In the genomic region with DNA sequence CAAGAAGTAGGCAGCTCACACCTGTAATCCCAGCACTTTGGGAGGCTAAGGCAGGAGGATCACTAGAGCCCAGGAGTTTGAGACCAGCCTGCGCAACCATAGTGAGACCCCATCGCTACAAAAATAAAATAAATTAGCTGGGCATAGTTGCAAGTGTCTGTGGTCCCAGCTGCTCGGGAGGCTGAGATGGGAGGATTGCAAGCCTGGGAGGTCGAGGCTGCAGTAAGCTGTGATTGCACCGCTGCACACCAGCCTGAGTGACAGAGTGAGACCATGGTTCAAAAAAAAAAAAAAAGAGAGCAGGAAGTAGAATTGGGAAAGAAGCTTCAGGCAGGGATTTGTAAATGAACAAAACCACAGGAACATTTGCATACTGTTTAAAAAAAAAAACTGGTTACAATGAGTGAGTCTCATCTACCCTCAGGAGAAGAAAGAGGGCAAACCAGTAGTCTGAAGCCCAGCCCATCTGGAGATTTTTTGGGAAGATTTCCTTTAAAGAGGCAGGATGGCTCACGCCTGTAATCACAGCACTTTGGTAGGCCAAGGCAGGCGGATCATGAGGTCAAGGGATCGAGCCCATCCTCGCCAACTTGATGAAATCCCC, we compare ENCODE assay signal across 1 cellular context.
TF ChIP-seq lines count a peak whose summit lies in the region.

No MANE protein-coding gene starts in this region.

TF ChIP-seq in HepG2, 621 proteins besides CTCF, POLR2A, EP300 and RAD21:
- no peak for TF ChIP-seq ARNTL (CRISPR knock-in tag; IDR thresholded peaks at IDR 0.05)
- 0 out of 2 replicates have a peak, but pooled peaks have one; percentile 16 for TF ChIP-seq HOXA3 (CRISPR knock-in tag; IDR thresholded peaks at IDR 0.05)
- no peak for TF ChIP-seq TFAP4 (IDR thresholded peaks at IDR 0.05; ENCODE audit: borderline replicate concordance, low read depth)
- TF ChIP-seq FLYWCH1 (CRISPR knock-in tag; IDR thresholded peaks at IDR 0.05) = no peak
- no peak for TF ChIP-seq ZNF674 (CRISPR knock-in tag; IDR thresholded peaks at IDR 0.05; ENCODE audit: low read depth)
- TF ChIP-seq CERS6 (CRISPR knock-in tag; IDR thresholded peaks at IDR 0.05) = no peak
- no peak for TF ChIP-seq FOXA1 (IDR thresholded peaks at IDR 0.05)
- TF ChIP-seq FOXA1 (CRISPR knock-in tag; IDR thresholded peaks at IDR 0.05) = no peak
- TF ChIP-seq ZNF451 (CRISPR knock-in tag; IDR thresholded peaks at IDR 0.05) = no peak
- peak; percentile 31; the same call in 1 of the 2 replicates for TF ChIP-seq RBFOX2 (IDR thresholded peaks at IDR 0.05; ENCODE audit: low read depth, low read length)
- TF ChIP-seq ELF3 (CRISPR knock-in tag; IDR thresholded peaks at IDR 0.05) = no peak
- no peak for TF ChIP-seq ZNF30 (CRISPR knock-in tag; IDR thresholded peaks at IDR 0.05)
- no peak for TF ChIP-seq JUNB (CRISPR knock-in tag; IDR thresholded peaks at IDR 0.05; ENCODE audit: borderline replicate concordance)
- TF ChIP-seq ZNF543 (CRISPR knock-in tag; IDR thresholded peaks at IDR 0.05) = no peak
- 0 out of 2 replicates have a peak, but pooled peaks have one; percentile 35 for TF ChIP-seq ZFP36L1 (CRISPR knock-in tag; IDR thresholded peaks at IDR 0.05)
- TF ChIP-seq ZNF879 (CRISPR knock-in tag; IDR thresholded peaks at IDR 0.05) = no peak
- no peak for TF ChIP-seq ZNF251 (CRISPR knock-in tag; IDR thresholded peaks at IDR 0.05)
- TF ChIP-seq, protein P1, sequence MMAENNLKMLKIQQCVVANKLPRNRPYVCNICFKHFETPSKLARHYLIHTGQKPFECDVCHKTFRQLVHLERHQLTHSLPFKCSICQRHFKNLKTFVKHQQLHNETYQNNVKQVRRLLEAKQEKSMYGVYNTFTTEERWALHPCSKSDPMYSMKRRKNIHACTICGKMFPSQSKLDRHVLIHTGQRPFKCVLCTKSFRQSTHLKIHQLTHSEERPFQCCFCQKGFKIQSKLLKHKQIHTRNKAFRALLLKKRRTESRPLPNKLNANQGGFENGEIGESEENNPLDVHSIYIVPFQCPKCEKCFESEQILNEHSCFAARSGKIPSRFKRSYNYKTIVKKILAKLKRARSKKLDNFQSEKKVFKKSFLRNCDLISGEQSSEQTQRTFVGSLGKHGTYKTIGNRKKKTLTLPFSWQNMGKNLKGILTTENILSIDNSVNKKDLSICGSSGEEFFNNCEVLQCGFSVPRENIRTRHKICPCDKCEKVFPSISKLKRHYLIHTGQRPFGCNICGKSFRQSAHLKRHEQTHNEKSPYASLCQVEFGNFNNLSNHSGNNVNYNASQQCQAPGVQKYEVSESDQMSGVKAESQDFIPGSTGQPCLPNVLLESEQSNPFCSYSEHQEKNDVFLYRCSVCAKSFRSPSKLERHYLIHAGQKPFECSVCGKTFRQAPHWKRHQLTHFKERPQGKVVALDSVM (CRISPR knock-in tag; IDR thresholded peaks at IDR 0.05) = peak; percentile 91
- no peak for TF ChIP-seq ZNF781 (CRISPR knock-in tag; IDR thresholded peaks at IDR 0.05; ENCODE audit: borderline replicate concordance, not compliant biosample characterization)
- TF ChIP-seq ZNF207 (IDR thresholded peaks at IDR 0.05; ENCODE audit: borderline replicate concordance) = no peak
- no peak for TF ChIP-seq ZSCAN30 (CRISPR knock-in tag; IDR thresholded peaks at IDR 0.05)
- TF ChIP-seq, protein P2, sequence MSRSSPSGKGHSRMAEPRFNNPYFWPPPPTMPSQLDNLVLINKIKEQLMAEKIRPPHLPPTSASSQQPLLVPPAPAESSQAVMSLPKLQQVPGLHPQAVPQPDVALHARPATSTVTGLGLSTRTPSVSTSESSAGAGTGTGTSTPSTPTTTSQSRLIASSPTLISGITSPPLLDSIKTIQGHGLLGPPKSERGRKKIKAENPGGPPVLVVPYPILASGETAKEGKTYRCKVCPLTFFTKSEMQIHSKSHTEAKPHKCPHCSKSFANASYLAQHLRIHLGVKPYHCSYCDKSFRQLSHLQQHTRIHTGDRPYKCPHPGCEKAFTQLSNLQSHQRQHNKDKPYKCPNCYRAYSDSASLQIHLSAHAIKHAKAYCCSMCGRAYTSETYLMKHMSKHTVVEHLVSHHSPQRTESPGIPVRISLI (CRISPR knock-in tag; IDR thresholded peaks at IDR 0.05; ENCODE audit: borderline replicate concordance) = peak; percentile 28; the same call in 1 of the 2 replicates
- no peak for TF ChIP-seq RBM39 (IDR thresholded peaks at IDR 0.05; ENCODE audit: low read depth, low read length, poor library complexity, severe bottlenecking)
- no peak for TF ChIP-seq ZSCAN5A (CRISPR knock-in tag; IDR thresholded peaks at IDR 0.05; ENCODE audit: borderline replicate concordance)
- TF ChIP-seq ZNF232 (CRISPR knock-in tag; IDR thresholded peaks at IDR 0.05; ENCODE audit: borderline replicate concordance) = no peak
- TF ChIP-seq ATF1 (CRISPR knock-in tag; IDR thresholded peaks at IDR 0.05) = no peak
- TF ChIP-seq ZNF747 (CRISPR knock-in tag; IDR thresholded peaks at IDR 0.05; ENCODE audit: borderline replicate concordance) = no peak
- TF ChIP-seq NKX3-1 (CRISPR knock-in tag; IDR thresholded peaks at IDR 0.05) = no peak
TF ChIP-seq in HepG2: peak in this region for 5.
